In the genomic region with DNA sequence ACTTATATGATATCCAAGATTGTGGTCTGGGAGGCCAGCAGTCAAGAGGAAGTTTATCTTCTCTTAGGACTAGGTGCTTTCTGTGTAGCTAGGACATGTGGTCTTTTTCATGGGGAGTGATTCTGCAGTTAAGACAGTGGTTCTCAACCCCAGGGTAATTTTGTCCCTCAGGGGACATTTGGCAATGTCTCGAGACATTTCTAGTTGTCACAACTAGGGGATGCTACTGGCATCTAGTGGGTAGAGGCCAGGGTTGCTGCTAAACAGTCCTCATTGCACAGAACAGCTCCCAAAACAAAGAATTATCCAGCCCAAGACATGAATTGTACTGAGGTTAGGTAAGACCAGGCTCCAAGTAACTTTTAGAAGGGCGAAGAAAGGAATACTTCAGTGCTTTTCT, we compare ENCODE assay signal across 16 cellular contexts. TPM values are rescaled to one million over a fixed set of nuclear protein-coding genes. Genes with fewer than 3 reads are reported as not detected.
DNase-seq lines count a peak whose midpoint lies in the region; TF ChIP-seq lines count a peak whose summit lies in the region.
"Had no signal": no experiment of that assay in that cellular context is flagged by ENCODE, and none has a peak within 500 bp of the region (broad histone marks: within the 10 kb centered on the region; RNA-seq: fewer than 3 reads in every experiment).

No MANE protein-coding gene starts in this region.

- H3K79me2 ChIP-seq in DOHH2 (ENCODE audit: control insufficient read depth, low read length), result no peaks in the 10 kb centered on the region

- no peak overlapping the region for H3K27ac ChIP-seq in DOHH2 (ENCODE audit: low read depth, low read length)
- no peak overlapping the region for H3K27ac ChIP-seq in HL-60 (replicated peaks)
- H3K27ac ChIP-seq: dorsolateral prefrontal cortex, SJCRH30, transverse colon had no signal

- H3K4me1 ChIP-seq in DOHH2 (ENCODE audit: control insufficient read depth, low read length), result no peaks in the 10 kb centered on the region
- H3K4me1 ChIP-seq: SJCRH30, transverse colon had no signal

- TF ChIP-seq CTCF in DOHH2 (IDR thresholded peaks at IDR 0.05; ENCODE audit: low read depth, low read length, poor library complexity, severe bottlenecking) (peak; percentile 17), HL-60 (IDR thresholded peaks at IDR 0.05; ENCODE audit: insufficient read depth, low read length) (peak; percentile 40)

- no peak overlapping the region for H3K4me2 ChIP-seq in DOHH2 (ENCODE audit: low read length)

- DNase-seq in HL-60 (ENCODE audit: low read depth in 1 of 2, low spot score in 1 of 2) (peak in 1 of 2 experiments; percentile 48), RKO (ENCODE audit: low spot score) (peak; percentile 24), islet precursor cell (peak; percentile 65), posterior vena cava (ENCODE audit: low spot score) (no peak), NCI-H1092 (lab: John Stamatoyannopoulos, UW) (no peak)
- no peak for DNase-seq in activated effector memory CD4-positive, alpha-beta T cell treated with anti-CD3 and anti-CD28 coated beads, Interleukin-2, amount 50 U/mL, for 16 hours
- DNase-seq: activated CD4-positive, alpha-beta T cell treated with anti-CD3 and anti-CD28 coated beads, Interleukin-2, amount 50 U/mL, for 4 hours; dorsolateral prefrontal cortex; HCEC 1CT; NCI-H1048; transverse colon had no signal

- H3K9me2 ChIP-seq in DOHH2 (replicated peaks; ENCODE audit: control insufficient read depth, low read length), result no peaks in the 10 kb centered on the region

- no peak overlapping the region for H3K4me3 ChIP-seq in DOHH2 (ENCODE audit: low read length)
- no peak overlapping the region for H3K4me3 ChIP-seq in HL-60 (replicated peaks; ENCODE audit: insufficient read depth, low read length)
- H3K4me3 ChIP-seq: dorsolateral prefrontal cortex, SJCRH30, transverse colon had no signal

- no peaks in the 10 kb centered on the region for H4K20me1 ChIP-seq in DOHH2 (ENCODE audit: control insufficient read depth, insufficient read depth, low read depth, low read length)

- intact Hi-C loops in posterior vena cava (cut with DNase I), result no loop called here

- H3K27me3 ChIP-seq in DOHH2 (ENCODE audit: control insufficient read depth, low read length) (0 out of 2 replicates have a peak, but pooled peaks cover 4% of the 10 kb centered on the region), HL-60 (ENCODE audit: insufficient read depth, poor library complexity, severe bottlenecking) (no peaks in the 10 kb centered on the region)
- H3K27me3 ChIP-seq: dorsolateral prefrontal cortex, SJCRH30, transverse colon had no signal

- H3K36me3 ChIP-seq in DOHH2 (ENCODE audit: control insufficient read depth, low read length), result no peaks in the 10 kb centered on the region
- H3K36me3 ChIP-seq: SJCRH30, transverse colon had no signal

- no peaks in the 10 kb centered on the region for H3K9me3 ChIP-seq in DOHH2 (ENCODE audit: control insufficient read depth, insufficient read depth, low read length)
- H3K9me3 ChIP-seq: SJCRH30, transverse colon had no signal

- no peaks in the 10 kb centered on the region for H3F3A ChIP-seq in DOHH2 (ENCODE audit: control insufficient read depth, insufficient read depth)

RNA-seq across cellular contexts. Expression of gene AMDHD1, which starts 20.0 kb away (rescaled TPM):
- total RNA-seq in posterior vena cava, result under 1 TPM; 0.29 to 0.46 TPM
- total RNA-seq: glomerular endothelial cell, lung microvascular endothelial cell, SJCRH30 had no signal

RNA-seq across cellular contexts. Expression of gene CCDC38, which starts 20.7 kb away (rescaled TPM):
- not detected for total RNA-seq in posterior vena cava
- total RNA-seq: G401, glomerular endothelial cell, lung microvascular endothelial cell, transverse colon had no signal

RNA-seq across cellular contexts. Expression of gene HAL, which starts 33.0 kb away (rescaled TPM):
- total RNA-seq in posterior vena cava, result 1 to 10 TPM in 1 of 2 donors, under 1 TPM in 1; 0.29 to 1.2 TPM
- total RNA-seq: G401 had no signal

Comparison
In these comparisons a context has a peak if more than half of its experiments do, and no peak if none do; other contexts are left out.
1. DNase-seq: peak in RKO (single experiment) and islet precursor cell (single experiment); none in activated effector memory CD4-positive, alpha-beta T cell treated with anti-CD3 and anti-CD28 coated beads, Interleukin-2, amount 50 U/mL, for 16 hours (single experiment), posterior vena cava (single experiment) and NCI-H1092 (single experiment).